Comparison of ENCODE assay signal across 13 cellular contexts in genomic region chr17:48294193-48294909, GRCh38.
DNase-seq lines count a peak whose midpoint lies in the region; ATAC-seq and TF ChIP-seq lines count a peak whose summit lies in the region.
"Had no signal": no experiment of that assay in that cellular context is flagged by ENCODE, and none has a peak within 500 bp of the region (broad histone marks: within the 10 kb centered on the region; RNA-seq: fewer than 3 reads in every experiment).

No MANE protein-coding gene starts in this region.

- no peak overlapping the region for H2AFZ ChIP-seq in neural progenitor cell (replicated peaks)

- H3K9ac ChIP-seq in neural progenitor cell, result no peak overlapping the region

- no peak for TF ChIP-seq CTCF in CD4-positive, alpha-beta T cell (IDR thresholded peaks at IDR 0.05)
- no peak for TF ChIP-seq CTCF in RWPE1 (conservative IDR thresholded peaks at IDR 0.05; ENCODE audit: low read depth)
- TF ChIP-seq CTCF in neural progenitor cell (IDR thresholded peaks at IDR 0.05), result no peak

- H3K79me2 ChIP-seq in neural progenitor cell (ENCODE audit: low read depth), result no peaks in the 10 kb centered on the region

- peak overlapping the region; percentile 65 for H3K4me3 Mint-ChIP-seq in CD4-positive, alpha-beta T cell
- H3K4me3 Mint-ChIP-seq in T-helper 2 cell treated with Interferon-gamma antibody and Interleukin-4, amounts not matched to agents 5 μg/mL and 100 μg/mL, for 36 hours, result peak overlapping the region; percentile 83
- H3K4me3 Mint-ChIP-seq in immature natural killer cell (peak overlapping the region; percentile 69 to 97 (median 87)), neural progenitor cell (no peak overlapping the region)

- intact Hi-C loops in CD4-positive, alpha-beta T cell (cut with DNase I, micrococcal nuclease), result no loop called here
- intact Hi-C loops in head of caudate nucleus (cut with DNase I), result no loop called here
- intact Hi-C loops in cardiac septum (cut with DNase I), result no loop called here

- H3K27me3 Mint-ChIP-seq in CD4-positive, alpha-beta T cell, result no peaks in the 10 kb centered on the region
- no peaks in the 10 kb centered on the region for H3K27me3 Mint-ChIP-seq in T-helper 2 cell treated with Interferon-gamma antibody and Interleukin-4, amounts not matched to agents 5 μg/mL and 100 μg/mL, for 36 hours (ENCODE audit: low read depth)
- peaks cover 0 to 6% (median 0%) of the 10 kb centered on the region in 3 donors for H3K27me3 Mint-ChIP-seq in immature natural killer cell (ENCODE audit: low read depth in 3 of 3)
- H3K27me3 Mint-ChIP-seq in neural progenitor cell (ENCODE audit: insufficient read depth, low read depth), result peaks cover 6% of the 10 kb centered on the region

- CTCF ChIA-PET in CD4-positive, alpha-beta T cell (lab: Charles Lee), result interaction anchor here (1.4 to 2.5 kb wide), 4 partner anchors 9 to 35 kb away, joined by 3 to 13 read pairs (median 6); no protein-coding TSS in a partner anchor
- CTCF ChIA-PET in RWPE1 (lab: Yijun Ruan, JAX), result interaction anchor here (0.6 to 1.0 kb wide), 5 partner anchors 12 to 231 kb away, joined by 3 to 8 read pairs (median 4); no protein-coding TSS in a partner anchor

- H3K36me3 ChIP-seq in neural progenitor cell, result no peaks in the 10 kb centered on the region
- H3K36me3 ChIP-seq: left ventricle myocardium inferior had no signal

- no peak overlapping the region for H3K4me2 ChIP-seq in neural progenitor cell

- no peaks in the 10 kb centered on the region for H3K4me1 ChIP-seq in neural progenitor cell

- no peaks in the 10 kb centered on the region for H4K20me1 ChIP-seq in neural progenitor cell (ENCODE audit: low read depth)

- no peaks in the 10 kb centered on the region for H3K9me3 Mint-ChIP-seq in CD4-positive, alpha-beta T cell
- H3K9me3 Mint-ChIP-seq in T-helper 2 cell treated with Interferon-gamma antibody and Interleukin-4, amounts not matched to agents 5 μg/mL and 100 μg/mL, for 36 hours, result no peaks in the 10 kb centered on the region
- H3K9me3 Mint-ChIP-seq in immature natural killer cell (no peaks in the 10 kb centered on the region), neural progenitor cell (no peaks in the 10 kb centered on the region)

- H3K27ac Mint-ChIP-seq in CD4-positive, alpha-beta T cell, result peak overlapping the region; percentile 84
- peak overlapping the region; percentile 86 for H3K27ac Mint-ChIP-seq in T-helper 2 cell treated with Interferon-gamma antibody and Interleukin-4, amounts not matched to agents 5 μg/mL and 100 μg/mL, for 36 hours
- H3K27ac Mint-ChIP-seq in immature natural killer cell (peak overlapping the region; percentile 82 to 93 (median 90)), neural progenitor cell (no peak overlapping the region)

- no peaks in the 10 kb centered on the region for H3K27me3 ChIP-seq in CD4-positive, alpha-beta T cell (ENCODE audit: control insufficient read depth, insufficient read depth, low read length)
- H3K27me3 ChIP-seq in neural progenitor cell, result peaks cover 63% of the 10 kb centered on the region

- H3K4me3 ChIP-seq in neural progenitor cell, result no peak overlapping the region
- H3K4me3 ChIP-seq: left ventricle myocardium inferior had no signal

- H3K36me3 Mint-ChIP-seq in CD4-positive, alpha-beta T cell (ENCODE audit: low read depth), result peaks cover 23% of the 10 kb centered on the region
- H3K36me3 Mint-ChIP-seq in T-helper 2 cell treated with Interferon-gamma antibody and Interleukin-4, amounts not matched to agents 5 μg/mL and 100 μg/mL, for 36 hours (ENCODE audit: low read depth), result peaks cover 14% of the 10 kb centered on the region
- H3K36me3 Mint-ChIP-seq in immature natural killer cell (peaks cover 0 to 4% (median 0%) of the 10 kb centered on the region in 3 donors), neural progenitor cell (no peaks in the 10 kb centered on the region)

- ATAC-seq in CD4-positive, alpha-beta T cell (ENCODE audit: poor library complexity), result peak; percentile 39
- ATAC-seq in GM18909 (IDR thresholded peaks at IDR 0.05; ENCODE audit: poor library complexity, unreplicated experiment), result peak; percentile 6

- peaks cover 72% of the 10 kb centered on the region for H3K4me1 Mint-ChIP-seq in CD4-positive, alpha-beta T cell (ENCODE audit: low read depth)
- H3K4me1 Mint-ChIP-seq in T-helper 2 cell treated with Interferon-gamma antibody and Interleukin-4, amounts not matched to agents 5 μg/mL and 100 μg/mL, for 36 hours (ENCODE audit: low read depth), result peaks cover 47% of the 10 kb centered on the region
- H3K4me1 Mint-ChIP-seq in immature natural killer cell (peaks cover 47 to 86% of the 10 kb centered on the region in 2 donors), neural progenitor cell (peaks cover 6% of the 10 kb centered on the region)

- no peak for DNase-seq in CD4-positive, alpha-beta T cell
- no peak for DNase-seq in T-helper 2 cell treated with Interferon-gamma antibody and Interleukin-4, amounts not matched to agents 5 μg/mL and 100 μg/mL, for 36 hours (ENCODE audit: low spot score)
- DNase-seq in immature natural killer cell (no peak), head of caudate nucleus (no peak), RWPE1 (ENCODE audit: low spot score) (no peak), cardiac septum (ENCODE audit: low spot score) (no peak), neural progenitor cell (ENCODE audit: low spot score) (no peak)
- DNase-seq: activated effector memory CD4-positive, alpha-beta T cell treated with Interleukin-2 at 50 U/mL for 16 hours; erythroblast; hippocampal formation; left ventricle myocardium inferior; Right ventricle myocardium superior had no signal

- H3K27ac ChIP-seq in CD4-positive, alpha-beta T cell (ENCODE audit: low read depth, low read length), result peak overlapping the region; percentile 45
- H3K27ac ChIP-seq in RWPE1 (no peak overlapping the region), neural progenitor cell (no peak overlapping the region)

- no peaks in the 10 kb centered on the region for H3F3A ChIP-seq in neural progenitor cell (ENCODE audit: low read depth)

- POLR2A ChIA-PET in CD4-positive, alpha-beta T cell (lab: Charles Lee), result interaction anchor here (0.6 to 2.2 kb wide), 3 partner anchors 10 to 35 kb away, joined by 3 to 8 read pairs (median 3); no protein-coding TSS in a partner anchor
- POLR2A ChIA-PET in RWPE1 (lab: Yijun Ruan, JAX; ENCODE audit: low non-redundant PET), result no interaction called here

- H3K9me3 ChIP-seq in CD4-positive, alpha-beta T cell (ENCODE audit: control insufficient read depth, low read length), result no peaks in the 10 kb centered on the region
- H3K9me3 ChIP-seq in neural progenitor cell (ENCODE audit: low read depth), result no peaks in the 10 kb centered on the region
- H3K9me3 ChIP-seq: left ventricle myocardium inferior had no signal
